15 cellular contexts compared by ENCODE assay signal in genomic region chr3:123229145-123229544, GRCh38. TPM values are rescaled to one million over a fixed set of nuclear protein-coding genes. Genes with fewer than 3 reads are reported as not detected.
DNase-seq lines count a peak whose midpoint lies in the region; ATAC-seq, FAIRE-seq and TF ChIP-seq lines count a peak whose summit lies in the region.
"Had no signal": no experiment of that assay in that cellular context is flagged by ENCODE, and none has a peak within 500 bp of the region (broad histone marks: within the 10 kb centered on the region; RNA-seq: fewer than 3 reads in every experiment).

No MANE protein-coding gene starts in this region.

- H3K27me3 Mint-ChIP-seq in WTC11 (ENCODE audit: low read depth) = no peaks in the 10 kb centered on the region
- H3K27me3 Mint-ChIP-seq: activated CD4-positive, alpha-beta memory T cell treated with anti-CD3 and anti-CD28 coated beads, Interleukin-2, amount 10 ng/mL, durations not matched to agents 7 days and 5 days; activated T-helper 17 cell treated with anti-CD3 and anti-CD28 coated beads, Interleukin-2, amount 50 U/mL, for 72 hours had no signal

- H3K36me3 Mint-ChIP-seq in WTC11 = peaks cover 37% of the 10 kb centered on the region
- peaks cover 66% of the 10 kb centered on the region for H3K36me3 Mint-ChIP-seq in stimulated activated effector memory CD8-positive, alpha-beta T cell treated with anti-CD3 and anti-CD28 coated beads, Interleukin-12 subunit alpha, Interleukin-12 subunit beta, amount 100 ng/mL, for 72 hours

- ATAC-seq in WTC11 = no peak
- ATAC-seq in stimulated activated effector memory CD8-positive, alpha-beta T cell treated with anti-CD3 and anti-CD28 coated beads, Interleukin-12 subunit alpha, Interleukin-12 subunit beta, amount 100 ng/mL, for 72 hours = no peak
- ATAC-seq in HG02870 (IDR thresholded peaks at IDR 0.05; ENCODE audit: unreplicated experiment) = no peak
- ATAC-seq: activated T-helper 17 cell treated with anti-CD3 and anti-CD28 coated beads, Interleukin-2, amount 50 U/mL, for 72 hours had no signal

- H3K9me3 Mint-ChIP-seq in WTC11 = peaks cover 19% of the 10 kb centered on the region
- H3K9me3 Mint-ChIP-seq in stimulated activated effector memory CD8-positive, alpha-beta T cell treated with anti-CD3 and anti-CD28 coated beads, Interleukin-12 subunit alpha, Interleukin-12 subunit beta, amount 100 ng/mL, for 72 hours = peaks cover 12% of the 10 kb centered on the region
- H3K9me3 Mint-ChIP-seq: activated T-helper 17 cell treated with anti-CD3 and anti-CD28 coated beads, Interleukin-2, amount 50 U/mL, for 72 hours had no signal

- peak; percentile 67 for FAIRE-seq in H54 (lab: Jason Lieb, UNC)
- FAIRE-seq: HTR-8/SVneo had no signal

- POLR2A ChIA-PET in WTC11 (lab: Charles Lee) = no interaction called here

- peaks cover 11% of the 10 kb centered on the region for H3K4me1 Mint-ChIP-seq in WTC11
- peaks cover 5% of the 10 kb centered on the region for H3K4me1 Mint-ChIP-seq in stimulated activated effector memory CD8-positive, alpha-beta T cell treated with anti-CD3 and anti-CD28 coated beads, Interleukin-12 subunit alpha, Interleukin-12 subunit beta, amount 100 ng/mL, for 72 hours
- H3K4me1 Mint-ChIP-seq: activated CD4-positive, alpha-beta memory T cell treated with anti-CD3 and anti-CD28 coated beads, Interleukin-2, amount 10 ng/mL, durations not matched to agents 7 days and 5 days; activated T-helper 17 cell treated with anti-CD3 and anti-CD28 coated beads, Interleukin-2, amount 50 U/mL, for 72 hours; neural crest cell had no signal

- no peak overlapping the region for H3K4me3 Mint-ChIP-seq in WTC11
- no peak overlapping the region for H3K4me3 Mint-ChIP-seq in stimulated activated effector memory CD8-positive, alpha-beta T cell treated with anti-CD3 and anti-CD28 coated beads, Interleukin-12 subunit alpha, Interleukin-12 subunit beta, amount 100 ng/mL, for 72 hours
- H3K4me3 Mint-ChIP-seq: activated CD4-positive, alpha-beta memory T cell treated with anti-CD3 and anti-CD28 coated beads, Interleukin-2, amount 10 ng/mL, durations not matched to agents 7 days and 5 days; activated T-helper 17 cell treated with anti-CD3 and anti-CD28 coated beads, Interleukin-2, amount 50 U/mL, for 72 hours; neural crest cell had no signal

- no peak overlapping the region for H3K27ac Mint-ChIP-seq in WTC11
- no peak overlapping the region for H3K27ac Mint-ChIP-seq in stimulated activated effector memory CD8-positive, alpha-beta T cell treated with anti-CD3 and anti-CD28 coated beads, Interleukin-12 subunit alpha, Interleukin-12 subunit beta, amount 100 ng/mL, for 72 hours
- H3K27ac Mint-ChIP-seq: activated CD4-positive, alpha-beta memory T cell treated with anti-CD3 and anti-CD28 coated beads, Interleukin-2, amount 10 ng/mL, durations not matched to agents 7 days and 5 days; activated T-helper 17 cell treated with anti-CD3 and anti-CD28 coated beads, Interleukin-2, amount 50 U/mL, for 72 hours had no signal

- DNase-seq in H54 (ENCODE audit: insufficient read length, low spot score) (no peak), MV-4-11 (lab: John Stamatoyannopoulos, UW) (peak; percentile 18), WTC11 (ENCODE audit: low spot score) (no peak), left kidney (ENCODE audit: low read depth, low spot score) (peak; percentile 6)
- no peak for DNase-seq in stimulated activated effector memory CD8-positive, alpha-beta T cell treated with anti-CD3 and anti-CD28 coated beads, Interleukin-12 subunit alpha, Interleukin-12 subunit beta, amount 100 ng/mL, for 72 hours (ENCODE audit: low spot score in 2 of 2)
- no peak for DNase-seq in activated naive CD4-positive, alpha-beta T cell (lab: John Stamatoyannopoulos, UW)
- DNase-seq: activated CD4-positive, alpha-beta memory T cell treated with anti-CD3 and anti-CD28 coated beads, Interleukin-2, amount 10 ng/mL, durations not matched to agents 7 days and 5 days; aorta; NCI-H1417 treated with DMSO at 0.1 percent for 48 hours; NCI-H510A; tibial artery had no signal

- no peak for TF ChIP-seq POLR2A in H54 (IDR thresholded peaks at IDR 0.05; ENCODE audit: low read depth, low read length)

- CTCF ChIA-PET in WTC11 (lab: Charles Lee) = no interaction called here

- TF ChIP-seq CTCF in WTC11 (IDR thresholded peaks at IDR 0.05) = no peak

TF ChIP-seq in WTC11, 78 proteins besides CTCF, POLR2A, EP300 and RAD21:
- TF ChIP-seq ZNF317 (CRISPR knock-in tag; IDR thresholded peaks at IDR 0.05; ENCODE audit: borderline replicate concordance, low read depth) (peak; percentile 98), FOXJ3 (CRISPR knock-in tag; IDR thresholded peaks at IDR 0.05; ENCODE audit: borderline replicate concordance) (no peak), NR3C1 (CRISPR knock-in tag; conservative IDR thresholded peaks at IDR 0.05; ENCODE audit: low read depth) (no peak), TCF7 (CRISPR knock-in tag; IDR thresholded peaks at IDR 0.05; ENCODE audit: low read depth) (no peak)

RNA-seq across cellular contexts. Expression of gene SEC22A, which starts 27.4 kb away (rescaled TPM):
- 9.2 to 12.6 TPM (median 11.1 TPM) in 3 replicates for total RNA-seq in WTC11 (2021)

Comparison
In these comparisons a context has a peak if more than half of its experiments do, and no peak if none do; other contexts are left out.
1. DNase-seq: peak in MV-4-11 (single experiment) and left kidney (single experiment); none in H54 (single experiment), WTC11 (single experiment), stimulated activated effector memory CD8-positive, alpha-beta T cell treated with anti-CD3 and anti-CD28 coated beads, Interleukin-12 subunit alpha, Interleukin-12 subunit beta, amount 100 ng/mL, for 72 hours (0 of 2) and activated naive CD4-positive, alpha-beta T cell (0 of 4).